ENCODE assay signal across 31 cellular contexts in genomic region chr12:130850418-130851021, GRCh38. TPM values are rescaled to one million over a fixed set of nuclear protein-coding genes. Genes with fewer than 3 reads are reported as not detected.
DNase-seq lines count a peak whose midpoint lies in the region; ATAC-seq and TF ChIP-seq lines count a peak whose summit lies in the region.
"Had no signal": no experiment of that assay in that cellular context is flagged by ENCODE, and none has a peak within 500 bp of the region (broad histone marks: within the 10 kb centered on the region; RNA-seq: fewer than 3 reads in every experiment).

No MANE protein-coding gene starts in this region.

- H3K27ac ChIP-seq in mammary epithelial cell (ENCODE audit: insufficient read depth, low read depth, low read length) (no peak overlapping the region), breast epithelium (no peak overlapping the region), endodermal cell (ENCODE audit: low read depth, low read length) (no peak overlapping the region)
- H3K27ac ChIP-seq: adrenal gland, esophagus squamous epithelium, heart left ventricle, skin epidermis, upper lobe of right lung had no signal

- H3K9me3 Mint-ChIP-seq in endodermal cell = peaks cover 2% of the 10 kb centered on the region
- H3K9me3 Mint-ChIP-seq in mesothelial cell of epicardium = no peaks in the 10 kb centered on the region
- no peaks in the 10 kb centered on the region for H3K9me3 Mint-ChIP-seq in type B pancreatic cell
- H3K9me3 Mint-ChIP-seq: activated CD4-positive, alpha-beta memory T cell treated with anti-CD3 and anti-CD28 coated beads, Interleukin-2, amount 10 ng/mL, durations not matched to agents 7 days and 5 days; activated naive CD4-positive, alpha-beta T cell treated with anti-CD3 and anti-CD28 coated beads, Interleukin-2, amount 10 ng/mL, durations not matched to agents 7 days and 5 days had no signal

- peak overlapping the region; percentile 3 for H3K4me3 Mint-ChIP-seq in endodermal cell
- H3K4me3 Mint-ChIP-seq in mesothelial cell of epicardium = peak overlapping the region; percentile 54
- peak overlapping the region; percentile 64 for H3K4me3 Mint-ChIP-seq in type B pancreatic cell
- H3K4me3 Mint-ChIP-seq: activated CD4-positive, alpha-beta memory T cell treated with anti-CD3 and anti-CD28 coated beads, Interleukin-2, amount 10 ng/mL, durations not matched to agents 7 days and 5 days; activated naive CD4-positive, alpha-beta T cell treated with anti-CD3 and anti-CD28 coated beads, Interleukin-2, amount 10 ng/mL, durations not matched to agents 7 days and 5 days; naive thymus-derived CD4-positive, alpha-beta T cell; stimulated activated naive B cell treated with anti-CD40 and anti-IgM and Interleukin-4, amounts not matched to agents 10 μg/mL and 1 μg/mL and 100 μg/mL, for 72 hours had no signal

- H3K36me3 Mint-ChIP-seq in endodermal cell (ENCODE audit: low read depth) (no peaks in the 10 kb centered on the region), mesothelial cell of epicardium (no peaks in the 10 kb centered on the region), type B pancreatic cell (no peaks in the 10 kb centered on the region)
- H3K36me3 Mint-ChIP-seq: activated naive CD4-positive, alpha-beta T cell treated with anti-CD3 and anti-CD28 coated beads, Interleukin-2, amount 10 ng/mL, durations not matched to agents 7 days and 5 days; naive thymus-derived CD4-positive, alpha-beta T cell; stimulated activated naive B cell treated with anti-CD40 and anti-IgM and Interleukin-4, amounts not matched to agents 10 μg/mL and 1 μg/mL and 100 μg/mL, for 72 hours had no signal

- no peak for TF ChIP-seq CTCF in mammary epithelial cell (conservative IDR thresholded peaks at IDR 0.05 in 1 of 2, IDR thresholded peaks at IDR 0.05 in 1 of 2; ENCODE audit: extremely low read depth in 1 of 2, insufficient read depth in 1 of 2, low read depth in 1 of 2, low read length in 2 of 2)
- TF ChIP-seq CTCF in breast epithelium (IDR thresholded peaks at IDR 0.05) = no peak
- TF ChIP-seq CTCF in endodermal cell (conservative IDR thresholded peaks at IDR 0.05) = no peak
- no peak for TF ChIP-seq CTCF in mesothelial cell of epicardium (IDR thresholded peaks at IDR 0.05; ENCODE audit: unreplicated experiment)
- no peak for TF ChIP-seq CTCF in type B pancreatic cell (conservative IDR thresholded peaks at IDR 0.05)

- H3K9me3 ChIP-seq in mammary epithelial cell (replicated peaks; ENCODE audit: insufficient read depth, low read length) = no peaks in the 10 kb centered on the region
- no peaks in the 10 kb centered on the region for H3K9me3 ChIP-seq in breast epithelium
- peaks cover 3% of the 10 kb centered on the region for H3K9me3 ChIP-seq in endodermal cell (ENCODE audit: control insufficient read depth, low read length)
- H3K9me3 ChIP-seq: adrenal gland, esophagus squamous epithelium, upper lobe of right lung had no signal

- CTCF ChIA-PET in mammary epithelial cell (lab: Charles Lee; ENCODE audit: low non-redundant PET) = interaction anchor here (0.6 kb wide), 1 partner anchor 88 kb away, joined by 3 read pairs; no protein-coding TSS in a partner anchor

- no peak for ATAC-seq in left colon
- ATAC-seq in GM19395 (IDR thresholded peaks at IDR 0.05; ENCODE audit: unreplicated experiment) = no peak
- ATAC-seq: heart left ventricle; naive thymus-derived CD4-positive, alpha-beta T cell; stimulated activated naive B cell treated with anti-CD40 and anti-IgM and Interleukin-4, amounts not matched to agents 10 μg/mL and 1 μg/mL and 100 μg/mL, for 72 hours had no signal

- DNase-seq in mammary epithelial cell (no peak), breast epithelium (ENCODE audit: low spot score in 2 of 2) (no peak), endodermal cell (peak; percentile 59), mesothelial cell of epicardium (ENCODE audit: low spot score in 2 of 2, unreplicated experiment in 2 of 2) (no peak), type B pancreatic cell (ENCODE audit: extremely low spot score, unreplicated experiment) (no peak), GOT3 (lab: John Stamatoyannopoulos, UW) (no peak), left colon (no peak)
- DNase-seq: 8988T; activated CD4-positive, alpha-beta memory T cell treated with anti-CD3 and anti-CD28 coated beads, Interleukin-2, amount 10 ng/mL, durations not matched to agents 7 days and 5 days; activated naive CD4-positive, alpha-beta T cell treated with anti-CD3 and anti-CD28 coated beads, Interleukin-2, amount 10 ng/mL, durations not matched to agents 7 days and 5 days; adrenal gland; C1 segment of cervical spinal cord; COR-L47; dermis blood vessel endothelial cell; DMS79; esophagus squamous epithelium; foreskin melanocyte; heart left ventricle; Karpas-422; naive thymus-derived CD4-positive, alpha-beta T cell; NCI-H1436; NCI-H2107; NCI-H345; NCI-H69; retina; Right ventricle myocardium superior; stimulated activated naive B cell treated with anti-CD40 and anti-IgM and Interleukin-4, amounts not matched to agents 10 μg/mL and 1 μg/mL and 100 μg/mL, for 72 hours; substantia nigra; upper lobe of right lung had no signal

- intact Hi-C loops in mammary epithelial cell (cut with micrococcal nuclease) = no loop called here
- intact Hi-C loops in breast epithelium (cut with DNase I; ENCODE audit: low total_unique reads) = no loop called here
- intact Hi-C loops in left colon (cut with DNase I, micrococcal nuclease) = no loop called here

- in situ Hi-C loops in mammary epithelial cell (cut with MboI; ENCODE audit: low sequenced_read_pairs in 2 of 2) = no loop called here

- H3K4me1 Mint-ChIP-seq in endodermal cell (peaks cover 9% of the 10 kb centered on the region), mesothelial cell of epicardium (peaks cover 37% of the 10 kb centered on the region), type B pancreatic cell (ENCODE audit: unreplicated experiment) (peaks cover 21% of the 10 kb centered on the region)
- H3K4me1 Mint-ChIP-seq: activated CD4-positive, alpha-beta memory T cell treated with anti-CD3 and anti-CD28 coated beads, Interleukin-2, amount 10 ng/mL, durations not matched to agents 7 days and 5 days; activated naive CD4-positive, alpha-beta T cell treated with anti-CD3 and anti-CD28 coated beads, Interleukin-2, amount 10 ng/mL, durations not matched to agents 7 days and 5 days; naive thymus-derived CD4-positive, alpha-beta T cell; stimulated activated naive B cell treated with anti-CD40 and anti-IgM and Interleukin-4, amounts not matched to agents 10 μg/mL and 1 μg/mL and 100 μg/mL, for 72 hours had no signal

- H3K9ac ChIP-seq in mammary epithelial cell (ENCODE audit: insufficient read depth, low read length) (no peak overlapping the region), endodermal cell (ENCODE audit: extremely low read depth, low read length, poor library complexity, severe bottlenecking) (no peak overlapping the region)

- no peak for TF ChIP-seq POLR2A in breast epithelium (IDR thresholded peaks at IDR 0.05)

- no peak overlapping the region for H3K4me3 ChIP-seq in mammary epithelial cell (replicated peaks in 1 of 3; ENCODE audit: insufficient read depth in 1 of 3, low read depth in 2 of 3, low read length in 3 of 3)
- H3K4me3 ChIP-seq in breast epithelium = no peak overlapping the region
- H3K4me3 ChIP-seq in endodermal cell (ENCODE audit: low read length) = no peak overlapping the region
- H3K4me3 ChIP-seq: adrenal gland, esophagus squamous epithelium, heart left ventricle, skin epidermis, upper lobe of right lung had no signal

- H3K4me1 ChIP-seq in mammary epithelial cell (ENCODE audit: insufficient read depth, low read length) = peaks cover 11% of the 10 kb centered on the region
- no peaks in the 10 kb centered on the region for H3K4me1 ChIP-seq in breast epithelium
- H3K4me1 ChIP-seq in endodermal cell (ENCODE audit: control insufficient read depth, insufficient read depth, low read length) = no peaks in the 10 kb centered on the region
- H3K4me1 ChIP-seq: esophagus squamous epithelium, upper lobe of right lung had no signal

- WGBS in mammary epithelial cell (ENCODE audit: low coverage, missing lambda C conversion rate) = 65% methylated on average over 12 of the region's 12 CpGs
- WGBS in endodermal cell (ENCODE audit: insufficient coverage in 1 of 2, insufficient read length in 1 of 2), 2 experiments = 93 to 96% methylated on average over 11 to 12 of the region's 12 CpGs

- no peaks in the 10 kb centered on the region for H4K20me1 ChIP-seq in mammary epithelial cell (ENCODE audit: insufficient read depth, low read length)

- H3K27ac Mint-ChIP-seq in endodermal cell = peak overlapping the region; percentile 93
- peak overlapping the region; percentile 96 for H3K27ac Mint-ChIP-seq in mesothelial cell of epicardium
- H3K27ac Mint-ChIP-seq in type B pancreatic cell = peak overlapping the region; percentile 92
- H3K27ac Mint-ChIP-seq: activated CD4-positive, alpha-beta memory T cell treated with anti-CD3 and anti-CD28 coated beads, Interleukin-2, amount 10 ng/mL, durations not matched to agents 7 days and 5 days; activated naive CD4-positive, alpha-beta T cell treated with anti-CD3 and anti-CD28 coated beads, Interleukin-2, amount 10 ng/mL, durations not matched to agents 7 days and 5 days; naive thymus-derived CD4-positive, alpha-beta T cell; stimulated activated naive B cell treated with anti-CD40 and anti-IgM and Interleukin-4, amounts not matched to agents 10 μg/mL and 1 μg/mL and 100 μg/mL, for 72 hours had no signal

- dilution Hi-C loops in mammary epithelial cell (cut with HindIII; ENCODE audit: low sequenced_read_pairs) = no loop called here

- BruUV-seq in mammary epithelial cell (replicated peaks; lab: Mats Ljungman, UMichigan) = no TSS peak

- peaks cover 4% of the 10 kb centered on the region for H3K27me3 Mint-ChIP-seq in endodermal cell (ENCODE audit: insufficient read depth)
- peaks cover 14% of the 10 kb centered on the region for H3K27me3 Mint-ChIP-seq in mesothelial cell of epicardium (ENCODE audit: low read depth)
- H3K27me3 Mint-ChIP-seq in type B pancreatic cell = peaks cover 12% of the 10 kb centered on the region

- H3K36me3 ChIP-seq in mammary epithelial cell (ENCODE audit: insufficient read depth, low read length) = no peaks in the 10 kb centered on the region
- no peaks in the 10 kb centered on the region for H3K36me3 ChIP-seq in breast epithelium
- H3K36me3 ChIP-seq in endodermal cell (ENCODE audit: control insufficient read depth, insufficient read depth, low read length) = no peaks in the 10 kb centered on the region
- H3K36me3 ChIP-seq: adrenal gland, esophagus squamous epithelium, heart left ventricle, upper lobe of right lung had no signal

- H3K4me2 ChIP-seq in mammary epithelial cell (ENCODE audit: insufficient read depth, low read depth, low read length) = no peak overlapping the region

- no peaks in the 10 kb centered on the region for H3K79me2 ChIP-seq in mammary epithelial cell (ENCODE audit: insufficient read depth, low read length)

- no peaks in the 10 kb centered on the region for H3K27me3 ChIP-seq in mammary epithelial cell (ENCODE audit: insufficient read depth, low read length)
- no peaks in the 10 kb centered on the region for H3K27me3 ChIP-seq in breast epithelium
- no peaks in the 10 kb centered on the region for H3K27me3 ChIP-seq in endodermal cell (ENCODE audit: control insufficient read depth, insufficient read depth, low read length, poor library complexity, severe bottlenecking)
- H3K27me3 ChIP-seq: adrenal gland, upper lobe of right lung had no signal

- H2AFZ ChIP-seq in mammary epithelial cell (ENCODE audit: low read depth, low read length) = peak overlapping the region; percentile 50

RNA-seq across cellular contexts. Expression of gene STX2, which starts 11.5 kb away (rescaled TPM):
- total RNA-seq in mammary epithelial cell = 10 to 100 TPM; 16.0 to 16.7 TPM
- polyA plus RNA-seq in mammary epithelial cell = 12.8 TPM
- polyA minus RNA-seq in mammary epithelial cell = 20.3 TPM
- total RNA-seq in breast epithelium = 10 to 100 TPM; 11.6 to 23.2 (median 15.4) TPM
- total RNA-seq in endodermal cell = 10 to 100 TPM; 18.2 to 20.2 TPM
- 32.8 TPM for polyA plus RNA-seq in endodermal cell (2013, experiment 1 of 2)
- polyA plus RNA-seq in endodermal cell (2013, experiment 2 of 2) = 31.3 TPM
- total RNA-seq in mesothelial cell of epicardium = 14.0 to 17.3 TPM (median 16.7 TPM) in 3 replicates
- 8.2 and 17.3 TPM in 2 replicates for total RNA-seq in type B pancreatic cell (ENCODE audit: low replicate concordance)
- 1 to 10 TPM; 2.9 to 7.1 TPM for total RNA-seq in left colon

RNA-seq across cellular contexts. Expression of gene RAN, which starts 21.3 kb away (rescaled TPM):
- 1,000 to 10,000 TPM in 1 of 2 donors, 100 to 1,000 TPM in 1; 537 to 1,117 TPM for total RNA-seq in mammary epithelial cell
- polyA plus RNA-seq in mammary epithelial cell = 1,871 TPM
- polyA minus RNA-seq in mammary epithelial cell = 1,476 TPM
- 100 to 1,000 TPM; 157 to 186 (median 162) TPM for total RNA-seq in breast epithelium
- 1,000 to 10,000 TPM; 1,323 to 1,383 TPM for total RNA-seq in endodermal cell
- 1,001 TPM for polyA plus RNA-seq in endodermal cell (2013, experiment 1 of 2)
- 946 TPM for polyA plus RNA-seq in endodermal cell (2013, experiment 2 of 2)
- total RNA-seq in mesothelial cell of epicardium = 629 to 674 TPM (median 633 TPM) in 3 replicates
- total RNA-seq in type B pancreatic cell (ENCODE audit: low replicate concordance) = 699 and 984 TPM in 2 replicates
- 100 to 1,000 TPM; 266 to 344 TPM for total RNA-seq in left colon

Comparison
In these comparisons a context has a peak if more than half of its experiments do, and no peak if none do; other contexts are left out.
1. H3K4me3 Mint-ChIP-seq: peak in every context shown above with its lines; median percentile 64 in type B pancreatic cell; 54 in mesothelial cell of epicardium; 3 in endodermal cell.